In the genomic region with DNA sequence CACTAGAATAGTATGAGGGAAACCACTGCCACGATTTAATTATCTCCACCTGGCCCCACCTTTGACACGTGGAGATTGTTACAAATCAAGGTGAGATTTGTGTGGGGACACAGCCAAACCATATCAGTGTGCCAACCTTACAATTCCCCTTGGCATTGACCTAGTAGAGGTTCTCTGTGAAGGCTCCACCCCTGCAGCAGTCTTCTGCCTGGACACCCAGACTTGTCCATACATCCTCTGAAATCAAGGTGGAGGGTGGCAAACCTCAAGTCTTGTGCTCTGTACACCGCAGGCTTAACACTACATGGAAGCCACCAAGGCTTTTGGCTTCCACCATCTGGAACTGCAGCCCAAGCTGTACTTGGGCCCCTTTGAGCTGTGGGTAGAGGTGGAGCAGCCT, we compare ENCODE assay signal across 10 cellular contexts.
"Had no signal": no experiment of that assay in that cellular context is flagged by ENCODE, and none has a peak within 500 bp of the region (broad histone marks: within the 10 kb centered on the region; RNA-seq: fewer than 3 reads in every experiment).

No MANE protein-coding gene starts in this region.

- H3K9ac ChIP-seq: KMS-11 had no signal

- ATAC-seq: GM23338 had no signal

- H3K4me2 ChIP-seq: GM23338, KMS-11 had no signal

- H2AFZ ChIP-seq: GM23338 had no signal

- H3K4me3 ChIP-seq: GM23338 had no signal

- H3K27ac ChIP-seq: KMS-11 had no signal

- FAIRE-seq: H1, H54, HTR-8/SVneo had no signal

- DNase-seq: H9, HCEC 1CT, HFFc6, IMR-90, KBM-7 had no signal
